In genomic region chr11:72719551-72719950, GRCh38 we compare ENCODE assay signal across 9 cellular contexts. TPM values are rescaled to one million over a fixed set of nuclear protein-coding genes. Genes with fewer than 3 reads are reported as not detected.
DNase-seq lines count a peak whose midpoint lies in the region; ATAC-seq and TF ChIP-seq lines count a peak whose summit lies in the region.
"Had no signal": no experiment of that assay in that cellular context is flagged by ENCODE, and none has a peak within 500 bp of the region (broad histone marks: within the 10 kb centered on the region; RNA-seq: fewer than 3 reads in every experiment).

No MANE protein-coding gene starts in this region.

- peaks cover 54% of the 10 kb centered on the region for H3K4me1 Mint-ChIP-seq in activated CD4-positive, alpha-beta memory T cell treated with anti-CD3 and anti-CD28 coated beads, Interleukin-2, amount 10 ng/mL, durations not matched to agents 7 days and 5 days

- no peaks in the 10 kb centered on the region for H3K36me3 ChIP-seq in GM23248 (ENCODE audit: low read depth)
- H3K36me3 ChIP-seq in heart right ventricle, result peaks cover 0 to 57% (median 0%) of the 10 kb centered on the region in 9 donors

- no peaks in the 10 kb centered on the region for H3F3A ChIP-seq in GM23248 (ENCODE audit: insufficient read depth)

- no peaks in the 10 kb centered on the region for H3K9me3 ChIP-seq in GM23248 (ENCODE audit: low read depth)
- no peaks in the 10 kb centered on the region for H3K9me3 ChIP-seq in heart right ventricle

- peak overlapping the region; percentile 86 for H3K27ac Mint-ChIP-seq in activated CD4-positive, alpha-beta memory T cell treated with anti-CD3 and anti-CD28 coated beads, Interleukin-2, amount 10 ng/mL, durations not matched to agents 7 days and 5 days

- peak overlapping the region; percentile 91 for H3K4me2 ChIP-seq in GM23248 (ENCODE audit: unreplicated experiment)

- H4K20me1 ChIP-seq in GM23248 (ENCODE audit: insufficient read depth), result 0 out of 2 replicates have a peak, but pooled peaks cover 3% of the 10 kb centered on the region

- no peaks in the 10 kb centered on the region for H3K27me3 Mint-ChIP-seq in activated CD4-positive, alpha-beta memory T cell treated with anti-CD3 and anti-CD28 coated beads, Interleukin-2, amount 10 ng/mL, durations not matched to agents 7 days and 5 days

- intact Hi-C loops in heart right ventricle (cut with DNase I), result no loop called here

- peaks cover 14% of the 10 kb centered on the region for H3K4me1 ChIP-seq in GM23248 (ENCODE audit: insufficient read depth)
- H3K4me1 ChIP-seq in heart right ventricle, result peaks cover 22 to 92% (median 75%) of the 10 kb centered on the region in 9 donors

- CTCF ChIA-PET in activated CD4-positive, alpha-beta memory T cell treated with anti-CD3 and anti-CD28 coated beads, Interleukin-2, amount 10 ng/mL, durations not matched to agents 7 days and 5 days (lab: Charles Lee), result interaction anchor here (3.4 kb wide), 1 partner anchor 35 kb away, joined by 12 read pairs; no protein-coding TSS in a partner anchor

- TF ChIP-seq CTCF in heart right ventricle (IDR thresholded peaks at IDR 0.05), result no peak

- H3K79me2 ChIP-seq in GM23248 (ENCODE audit: insufficient read depth), result peaks cover 98% of the 10 kb centered on the region

- H3K4me3 Mint-ChIP-seq in activated CD4-positive, alpha-beta memory T cell treated with anti-CD3 and anti-CD28 coated beads, Interleukin-2, amount 10 ng/mL, durations not matched to agents 7 days and 5 days, result peak overlapping the region; percentile 21

- peaks cover 27% of the 10 kb centered on the region for H3K36me3 Mint-ChIP-seq in activated CD4-positive, alpha-beta memory T cell treated with anti-CD3 and anti-CD28 coated beads, Interleukin-2, amount 10 ng/mL, durations not matched to agents 7 days and 5 days (ENCODE audit: low read depth)

- H2AFZ ChIP-seq in GM23248, result no peak overlapping the region

- in situ Hi-C loops in GM23248 (cut with MboI), result loop anchor here (25.0 kb wide), 1 partner anchor 443 kb away; no protein-coding TSS in a partner anchor

- no peaks in the 10 kb centered on the region for H3K27me3 ChIP-seq in GM23248 (replicated peaks; ENCODE audit: insufficient read depth)
- H3K27me3 ChIP-seq in heart right ventricle, result no peaks in the 10 kb centered on the region

- H3K9ac ChIP-seq in GM23248, result peak overlapping the region; percentile 87; the same call in 1 of the 2 replicates

- no peaks in the 10 kb centered on the region for H3K9me3 Mint-ChIP-seq in activated CD4-positive, alpha-beta memory T cell treated with anti-CD3 and anti-CD28 coated beads, Interleukin-2, amount 10 ng/mL, durations not matched to agents 7 days and 5 days

- H3K9me2 ChIP-seq in GM23248 (ENCODE audit: insufficient read depth), result no peaks in the 10 kb centered on the region

- H3K27ac ChIP-seq in GM23248, result no peak overlapping the region
- peak overlapping the region; percentile 57 to 99 (median 93) for H3K27ac ChIP-seq in heart right ventricle
- peak overlapping the region in 17 of 21 experiments; percentile 8 to 95 (median 85) for H3K27ac ChIP-seq in skin epidermis

- peak in 2 of 8 donors; percentile 9 to 11 for ATAC-seq in heart right ventricle

- POLR2A ChIA-PET in activated CD4-positive, alpha-beta memory T cell treated with anti-CD3 and anti-CD28 coated beads, Interleukin-2, amount 10 ng/mL, durations not matched to agents 7 days and 5 days (lab: Charles Lee), result interaction anchor here (0.7 to 1.3 kb wide), 2 partner anchors 96 to 548 kb away, joined by 3 to 4 read pairs; no protein-coding TSS in a partner anchor

- H3K4me3 ChIP-seq in GM23248 (no peak overlapping the region), heart right ventricle (peak overlapping the region in 8 of 10 donors; percentile 14 to 88 (median 78)), skin epidermis (peak overlapping the region in 1 of 7 experiments; percentile 11)

- no peak for DNase-seq in GM23248
- no peak for DNase-seq in activated CD4-positive, alpha-beta memory T cell treated with anti-CD3 and anti-CD28 coated beads, Interleukin-2, amount 10 ng/mL, durations not matched to agents 7 days and 5 days
- DNase-seq in heart right ventricle, result no peak
- DNase-seq in T-helper 9 cell, result no peak
- no peak for DNase-seq in NCI-H2029 (lab: John Stamatoyannopoulos, UW)
- no peak for DNase-seq in NOMO-1 treated with dmso at 0.1 percent for 144 hours (lab: John Stamatoyannopoulos, UW; ENCODE audit: unreplicated experiment)
- DNase-seq in NCI-H345 (lab: John Stamatoyannopoulos, UW), result no peak
- DNase-seq: NCI-H187 treated with DMSO at 0.1 percent for 48 hours had no signal

- 90 to 95% methylated on average over 4 of the region's 4 CpGs for WGBS in GM23248 (ENCODE audit: low coverage in 1 of 2, low lambda C conversion rate in 2 of 2, missing lambda C conversion rate in 2 of 2), 2 experiments
- WGBS in heart right ventricle, 2 donors, result 42 to 54% methylated on average over 4 of the region's 4 CpGs

RNA-seq across cellular contexts. Expression of gene ARAP1, which starts 32.7 kb away (rescaled TPM):
- 73.9 and 92.7 TPM in 2 replicates for total RNA-seq in GM23248 (2014; rRNA removed; shearing (Covaris generic))
- 39.0 and 41.5 TPM in 2 replicates for polyA plus RNA-seq in GM23248 (2016; fragmentation: Nextera tagmentation; extraction: Ambion mirVana)
- 100 to 1,000 TPM; 108 to 109 TPM for total RNA-seq in activated CD4-positive, alpha-beta memory T cell treated with anti-CD3 and anti-CD28 coated beads, Interleukin-2, amount 10 ng/mL, durations not matched to agents 7 days and 5 days
- total RNA-seq in heart right ventricle, result 10 to 100 TPM; 30.4 to 68.3 (median 40.8) TPM
- 10 to 100 TPM; 35.8 to 58.7 TPM for polyA plus RNA-seq in heart right ventricle

RNA-seq across cellular contexts. Expression of gene PDE2A, which starts 45.3 kb away (rescaled TPM):
- 0.25 and 2.3 TPM in 2 replicates for total RNA-seq in GM23248 (2014; rRNA removed; shearing (Covaris generic))
- 0.29 and 1.0 TPM in 2 replicates for polyA plus RNA-seq in GM23248 (2016; fragmentation: Nextera tagmentation; extraction: Ambion mirVana)
- total RNA-seq in activated CD4-positive, alpha-beta memory T cell treated with anti-CD3 and anti-CD28 coated beads, Interleukin-2, amount 10 ng/mL, durations not matched to agents 7 days and 5 days, result 1 to 10 TPM in 1 of 2 experiments, under 1 TPM in 1; 0.93 to 1.8 TPM
- 10 to 100 TPM; 10.4 to 44.4 (median 30.2) TPM for total RNA-seq in heart right ventricle
- polyA plus RNA-seq in heart right ventricle, result 10 to 100 TPM; 28.4 to 47.6 TPM
